Comparison of ENCODE assay signal across 20 cellular contexts in genomic region chr3:197874064-197874463, GRCh38.
"Had no signal": no experiment of that assay in that cellular context is flagged by ENCODE, and none has a peak within 500 bp of the region (broad histone marks: within the 10 kb centered on the region; RNA-seq: fewer than 3 reads in every experiment).

No MANE protein-coding gene starts in this region.

- H3K4me3 ChIP-seq: gastrocnemius medialis, hepatocyte, lung, psoas muscle, right lobe of liver, tibial artery, upper lobe of right lung, vagina had no signal

- H2AFZ ChIP-seq: hepatocyte had no signal

- H3K4me1 ChIP-seq: gastrocnemius medialis, psoas muscle, right lobe of liver, tibial artery, upper lobe of right lung, vagina had no signal

- H3K79me2 ChIP-seq: hepatocyte had no signal

- H3K9me3 ChIP-seq: gastrocnemius medialis, neutrophil, psoas muscle, right lobe of liver, tibial artery, upper lobe of right lung, vagina had no signal

- ATAC-seq: gastrocnemius medialis; left colon; left ventricle myocardium superior; psoas muscle; right lobe of liver; stimulated activated effector memory CD8-positive, alpha-beta T cell treated with anti-CD3 and anti-CD28 coated beads, Interleukin-12 subunit alpha, Interleukin-12 subunit beta, amount 100 ng/mL, for 72 hours; upper lobe of right lung had no signal

- H3K27ac ChIP-seq: gastrocnemius medialis, hepatocyte, neutrophil, psoas muscle, right lobe of liver, tibial artery, upper lobe of right lung, vagina had no signal

- H3K4me2 ChIP-seq: hepatocyte had no signal

- H3K27me3 ChIP-seq: gastrocnemius medialis, hepatocyte, neutrophil, right lobe of liver, tibial artery, upper lobe of right lung, vagina had no signal

- DNase-seq: cortex of kidney; effector memory CD4-positive, alpha-beta T cell; erythroblast; gastrocnemius medialis; left colon; left ventricle myocardium superior; mesendoderm; naive B cell; psoas muscle; retina; right lobe of liver; stimulated activated CD4-positive, alpha-beta T cell treated with anti-CD3 and anti-CD28 coated beads, Interleukin-4, amount 100 ng/mL, for 1 hour; stimulated activated CD8-positive, alpha-beta memory T cell treated with anti-CD3 and anti-CD28 coated beads, Interleukin-4, amount 100 ng/mL, for 48 hours; tibial artery; upper lobe of right lung had no signal
